In genomic region chr3:67653425-67654098, GRCh38 we compare ENCODE assay signal across 8 cellular contexts. TPM values are rescaled to one million over a fixed set of nuclear protein-coding genes. Genes with fewer than 3 reads are reported as not detected.
A peak's percentile ranks its signal among the peaks of the same experiment; 100 is the strongest.
DNase-seq lines count a peak whose midpoint lies in the region; ATAC-seq lines count a peak whose summit lies in the region.

No MANE protein-coding gene starts in this region.

- H3K9ac ChIP-seq in duodenal mucosa (ENCODE audit: low read depth in 1 of 2, low read length in 2 of 2): peak overlapping the region; percentile 85 to 89

- peaks cover 18% of the 10 kb centered on the region for H3K9me3 Mint-ChIP-seq in activated CD8-positive, alpha-beta memory T cell treated with anti-CD3 and anti-CD28 coated beads, Interleukin-2, amount 10 ng/mL, durations not matched to agents 7 days and 5 days (ENCODE audit: low read depth)

- H3K36me3 ChIP-seq in duodenal mucosa (ENCODE audit: control insufficient read depth in 1 of 2, insufficient read depth in 2 of 2, low read length in 2 of 2): no peaks in the 10 kb centered on the region

- H3K27ac ChIP-seq in duodenal mucosa (ENCODE audit: low read depth, low read length): peak overlapping the region; percentile 88

- ATAC-seq in activated CD8-positive, alpha-beta memory T cell treated with anti-CD3 and anti-CD28 coated beads, Interleukin-2, amount 10 ng/mL, durations not matched to agents 7 days and 5 days: no peak
- ATAC-seq in HG02759 (IDR thresholded peaks at IDR 0.05; ENCODE audit: unreplicated experiment): peak; percentile 30

- CTCF ChIA-PET in activated CD8-positive, alpha-beta memory T cell treated with anti-CD3 and anti-CD28 coated beads, Interleukin-2, amount 10 ng/mL, durations not matched to agents 7 days and 5 days (lab: Charles Lee): interaction anchor here (1.0 kb wide), 1 partner anchor 11 kb away, joined by 3 read pairs; no protein-coding TSS in a partner anchor

- peaks cover 40 to 42% of the 10 kb centered on the region in 2 donors for H3K4me1 ChIP-seq in duodenal mucosa (ENCODE audit: control insufficient read depth in 1 of 2, insufficient read depth in 2 of 2, low read length in 2 of 2)

- H3K27ac Mint-ChIP-seq in activated CD8-positive, alpha-beta memory T cell treated with anti-CD3 and anti-CD28 coated beads, Interleukin-2, amount 10 ng/mL, durations not matched to agents 7 days and 5 days: peak overlapping the region; percentile 74

- peak overlapping the region; percentile 75 for H3K4me3 Mint-ChIP-seq in activated CD8-positive, alpha-beta memory T cell treated with anti-CD3 and anti-CD28 coated beads, Interleukin-2, amount 10 ng/mL, durations not matched to agents 7 days and 5 days

- H3K27me3 Mint-ChIP-seq in activated CD8-positive, alpha-beta memory T cell treated with anti-CD3 and anti-CD28 coated beads, Interleukin-2, amount 10 ng/mL, durations not matched to agents 7 days and 5 days: no peaks in the 10 kb centered on the region

- peak overlapping the region; percentile 87 to 91 for H3K4me3 ChIP-seq in duodenal mucosa (ENCODE audit: low read depth in 1 of 2, low read length in 2 of 2)

- peaks cover 58% of the 10 kb centered on the region for H3K4me1 Mint-ChIP-seq in activated CD8-positive, alpha-beta memory T cell treated with anti-CD3 and anti-CD28 coated beads, Interleukin-2, amount 10 ng/mL, durations not matched to agents 7 days and 5 days

- H3K36me3 Mint-ChIP-seq in activated CD8-positive, alpha-beta memory T cell treated with anti-CD3 and anti-CD28 coated beads, Interleukin-2, amount 10 ng/mL, durations not matched to agents 7 days and 5 days: peaks cover 65% of the 10 kb centered on the region

- H3K9me3 ChIP-seq in duodenal mucosa (ENCODE audit: control insufficient read depth in 1 of 2, low read length in 2 of 2): no peaks in the 10 kb centered on the region

- DNase-seq in activated CD8-positive, alpha-beta memory T cell treated with anti-CD3 and anti-CD28 coated beads, Interleukin-2, amount 10 ng/mL, durations not matched to agents 7 days and 5 days: no peak
- no peak for DNase-seq in activated CD8-positive, alpha-beta memory T cell treated with anti-CD3 and anti-CD28 coated beads, Interleukin-2, amount 50 U/mL, for 48 hours
- DNase-seq in NOMO-1 treated with dmso at 0.1 percent for 144 hours (lab: John Stamatoyannopoulos, UW; ENCODE audit: unreplicated experiment) (peak; percentile 39), myocyte (ENCODE audit: low read depth) (peak; percentile 24), islet precursor cell (no peak), NCI-H2107 treated with DMSO at 0.1 percent for 48 hours (lab: John Stamatoyannopoulos, UW; ENCODE audit: unreplicated experiment) (no peak)

- no peaks in the 10 kb centered on the region for H3K27me3 ChIP-seq in duodenal mucosa (ENCODE audit: control insufficient read depth in 1 of 2, insufficient read depth in 2 of 2, low read length in 2 of 2)

RNA-seq across cellular contexts. Expression of gene SUCLG2, which starts 0.8 kb away (rescaled TPM):
- total RNA-seq in activated CD8-positive, alpha-beta memory T cell treated with anti-CD3 and anti-CD28 coated beads, Interleukin-2, amount 10 ng/mL, durations not matched to agents 7 days and 5 days: 10 to 100 TPM; 45.6 to 61.4 TPM
- 47.4 and 52.1 TPM in 2 replicates for total RNA-seq in myocyte
- 18.2 TPM for polyA plus RNA-seq in myocyte (2012)

Comparison
In these comparisons a context has a peak if more than half of its experiments do, and no peak if none do; other contexts are left out.
1. DNase-seq: peak in NOMO-1 treated with dmso at 0.1 percent for 144 hours (single experiment) and myocyte (single experiment); none in activated CD8-positive, alpha-beta memory T cell treated with anti-CD3 and anti-CD28 coated beads, Interleukin-2, amount 10 ng/mL, durations not matched to agents 7 days and 5 days (single experiment), activated CD8-positive, alpha-beta memory T cell treated with anti-CD3 and anti-CD28 coated beads, Interleukin-2, amount 50 U/mL, for 48 hours (single experiment), islet precursor cell (single experiment) and NCI-H2107 treated with DMSO at 0.1 percent for 48 hours (single experiment).